In genomic region chr10:86523348-86523747, GRCh38 we compare ENCODE assay signal across 9 cellular contexts. TPM values are rescaled to one million over a fixed set of nuclear protein-coding genes. Genes with fewer than 3 reads are reported as not detected.
DNase-seq lines count a peak whose midpoint lies in the region; ATAC-seq, FAIRE-seq and TF ChIP-seq lines count a peak whose summit lies in the region.
"Had no signal": no experiment of that assay in that cellular context is flagged by ENCODE, and none has a peak within 500 bp of the region (broad histone marks: within the 10 kb centered on the region; RNA-seq: fewer than 3 reads in every experiment).

No MANE protein-coding gene starts in this region.

- intact Hi-C loops in CD8-positive, alpha-beta T cell (cut with DNase I, micrococcal nuclease), result loop anchor here (2.0 to 10.0 kb wide), 5 partner anchors 41 to 451 kb away; partner anchors contain the start of gene BMPR1A (in 1 of the 2)

- POLR2A ChIA-PET in CD8-positive, alpha-beta T cell (lab: Charles Lee), result interaction anchor here (1.3 to 2.4 kb wide), 2 partner anchors 11 to 12 kb away, joined by 5 to 16 read pairs; no protein-coding TSS in a partner anchor

- peaks cover 7% of the 10 kb centered on the region for H3K79me1 ChIP-seq in mesendoderm (ENCODE audit: low read length)

- WGBS in HUES64, result 47% methylated on average over 1 of the region's 1 CpG
- WGBS in mesendoderm (ENCODE audit: extremely low coverage, insufficient coverage, low lambda C conversion rate), result no CpG with 5 or more reads among the region's 1 CpG

- no peaks in the 10 kb centered on the region for H3K27me3 Mint-ChIP-seq in CD8-positive, alpha-beta T cell (ENCODE audit: low read depth)
- no peaks in the 10 kb centered on the region for H3K27me3 Mint-ChIP-seq in activated naive CD8-positive, alpha-beta T cell treated with anti-CD3 and anti-CD28 coated beads, Interleukin-2, amount 50 U/mL, for 24 hours

- peaks cover 38% of the 10 kb centered on the region for H3K4me1 ChIP-seq in CD8-positive, alpha-beta T cell (ENCODE audit: insufficient read depth, low read length)
- H3K4me1 ChIP-seq in HUES64 (ENCODE audit: insufficient read depth, low read length) (peaks cover 16% of the 10 kb centered on the region; the same call in 1 of the 2 replicates), mesendoderm (ENCODE audit: control insufficient read depth, low read depth, low read length) (peaks cover 2% of the 10 kb centered on the region)

- H3K4me3 Mint-ChIP-seq in CD8-positive, alpha-beta T cell, result peak overlapping the region; percentile 15
- H3K4me3 Mint-ChIP-seq in activated naive CD8-positive, alpha-beta T cell treated with anti-CD3 and anti-CD28 coated beads, Interleukin-2, amount 50 U/mL, for 24 hours, result peak overlapping the region; percentile 89

- peak overlapping the region; percentile 33 for H3K27ac Mint-ChIP-seq in CD8-positive, alpha-beta T cell
- peak overlapping the region; percentile 2 for H3K27ac Mint-ChIP-seq in activated naive CD8-positive, alpha-beta T cell treated with anti-CD3 and anti-CD28 coated beads, Interleukin-2, amount 50 U/mL, for 24 hours

- H2BK120ac ChIP-seq in mesendoderm (ENCODE audit: low read depth, low read length), result no peak overlapping the region

- H3K4me3 ChIP-seq in CD8-positive, alpha-beta T cell (ENCODE audit: low read depth, low read length), result no peak overlapping the region
- H3K4me3 ChIP-seq in HUES64 (ENCODE audit: low read length) (0 out of 2 replicates have a peak overlapping the region, but pooled peaks have one; percentile 97), mesendoderm (ENCODE audit: low read length) (no peak overlapping the region)

- no peak overlapping the region for H3K56ac ChIP-seq in mesendoderm (ENCODE audit: low read length)

- no peak for TF ChIP-seq CTCF in CD8-positive, alpha-beta T cell (IDR thresholded peaks at IDR 0.05)
- no peak for TF ChIP-seq CTCF in D721Med (IDR thresholded peaks at IDR 0.05; ENCODE audit: insufficient read depth, missing control alignments)

- no peak overlapping the region for H3K4ac ChIP-seq in mesendoderm (ENCODE audit: low read depth, low read length)

- no peaks in the 10 kb centered on the region for H3K27me3 ChIP-seq in CD8-positive, alpha-beta T cell (ENCODE audit: insufficient read depth, low read length)
- no peaks in the 10 kb centered on the region for H3K27me3 ChIP-seq in HUES64 (ENCODE audit: insufficient read depth, low read length)
- no peaks in the 10 kb centered on the region for H3K27me3 ChIP-seq in mesendoderm (ENCODE audit: insufficient read depth, low read length, poor library complexity)

- no peak overlapping the region for H2BK5ac ChIP-seq in mesendoderm (ENCODE audit: low read length)

- H3K9me3 Mint-ChIP-seq in CD8-positive, alpha-beta T cell, result no peaks in the 10 kb centered on the region
- no peaks in the 10 kb centered on the region for H3K9me3 Mint-ChIP-seq in activated naive CD8-positive, alpha-beta T cell treated with anti-CD3 and anti-CD28 coated beads, Interleukin-2, amount 50 U/mL, for 24 hours

- H3K9ac ChIP-seq in HUES64 (ENCODE audit: low read depth, low read length), result no peak overlapping the region
- no peak overlapping the region for H3K9ac ChIP-seq in mesendoderm (ENCODE audit: low read length)

- DNase-seq in CD8-positive, alpha-beta T cell, result no peak
- no peak for DNase-seq in activated naive CD8-positive, alpha-beta T cell treated with anti-CD3 and anti-CD28 coated beads, Interleukin-2, amount 50 U/mL, for 24 hours
- DNase-seq in mesendoderm (peak; percentile 29), NOMO-1 treated with DMSO at 0.1 percent for 48 hours (lab: John Stamatoyannopoulos, UW; ENCODE audit: unreplicated experiment) (no peak), D721Med (ENCODE audit: insufficient read length, low spot score) (no peak), AML-193 (lab: John Stamatoyannopoulos, UW) (no peak)
- DNase-seq: cortex of kidney had no signal

- no peaks in the 10 kb centered on the region for H3K9me3 ChIP-seq in CD8-positive, alpha-beta T cell (ENCODE audit: low read length)
- no peaks in the 10 kb centered on the region for H3K9me3 ChIP-seq in HUES64 (ENCODE audit: insufficient read depth, low read depth, low read length)

- H3K4me1 Mint-ChIP-seq in CD8-positive, alpha-beta T cell (ENCODE audit: low read depth), result peaks cover 53% of the 10 kb centered on the region
- H3K4me1 Mint-ChIP-seq in activated naive CD8-positive, alpha-beta T cell treated with anti-CD3 and anti-CD28 coated beads, Interleukin-2, amount 50 U/mL, for 24 hours, result peaks cover 53% of the 10 kb centered on the region

- no peak for ATAC-seq in CD8-positive, alpha-beta T cell
- ATAC-seq in activated naive CD8-positive, alpha-beta T cell treated with anti-CD3 and anti-CD28 coated beads, Interleukin-2, amount 50 U/mL, for 24 hours, result no peak
- no peak for ATAC-seq in HG02571 (IDR thresholded peaks at IDR 0.05; ENCODE audit: unreplicated experiment)

- H4K5ac ChIP-seq in mesendoderm (ENCODE audit: low read length), result no peak overlapping the region

- peaks cover 15% of the 10 kb centered on the region for H3K36me3 Mint-ChIP-seq in CD8-positive, alpha-beta T cell
- peaks cover 18% of the 10 kb centered on the region for H3K36me3 Mint-ChIP-seq in activated naive CD8-positive, alpha-beta T cell treated with anti-CD3 and anti-CD28 coated beads, Interleukin-2, amount 50 U/mL, for 24 hours (ENCODE audit: low read depth)

- peaks cover 23% of the 10 kb centered on the region for H3K79me2 ChIP-seq in mesendoderm (ENCODE audit: control insufficient read depth, insufficient read depth, low read length)

- no peak overlapping the region for H3K27ac ChIP-seq in CD8-positive, alpha-beta T cell (ENCODE audit: low read depth, low read length)
- H3K27ac ChIP-seq in HUES64 (ENCODE audit: low read depth, low read length) (no peak overlapping the region), mesendoderm (ENCODE audit: low read depth, low read length) (no peak overlapping the region)

- no peak overlapping the region for H4K8ac ChIP-seq in mesendoderm (ENCODE audit: low read depth, low read length)

- H2AK5ac ChIP-seq in mesendoderm (ENCODE audit: low read length), result no peak overlapping the region

- no peak overlapping the region for H3K23ac ChIP-seq in mesendoderm (ENCODE audit: low read length)

- CTCF ChIA-PET in CD8-positive, alpha-beta T cell (lab: Charles Lee), result no interaction called here

- H3K18ac ChIP-seq in mesendoderm (ENCODE audit: low read length), result no peak overlapping the region

- H2BK15ac ChIP-seq in mesendoderm (replicated peaks; ENCODE audit: low read depth), result no peak overlapping the region

- FAIRE-seq in D721Med (lab: Jason Lieb, UNC), result no peak

- H3K4me2 ChIP-seq in mesendoderm (ENCODE audit: low read length), result no peak overlapping the region

- H3K36me3 ChIP-seq in CD8-positive, alpha-beta T cell (ENCODE audit: insufficient read depth, low read length), result no peaks in the 10 kb centered on the region
- H3K36me3 ChIP-seq in HUES64 (ENCODE audit: insufficient read depth, low read length), result peaks cover 6% of the 10 kb centered on the region; the same call in 1 of the 2 replicates
- no peaks in the 10 kb centered on the region for H3K36me3 ChIP-seq in mesendoderm (ENCODE audit: control insufficient read depth, insufficient read depth, low read length)

RNA-seq across cellular contexts. Expression of gene WAPL, which starts 1.8 kb away (rescaled TPM):
- 10 to 100 TPM; 35.3 to 36.0 TPM for total RNA-seq in CD8-positive, alpha-beta T cell
- polyA plus RNA-seq in HUES64 (2013, experiment 1 of 2), result 33.2 TPM
- 33.4 TPM for polyA plus RNA-seq in HUES64 (2013, experiment 2 of 2)
- 30.4 TPM for polyA plus RNA-seq in mesendoderm (2013, experiment 1 of 2)
- polyA plus RNA-seq in mesendoderm (2013, experiment 2 of 2), result 30.6 TPM
